14 cellular contexts compared by ENCODE assay signal in genomic region chr21:35179990-35180557, GRCh38.
DNase-seq lines count a peak whose midpoint lies in the region; ATAC-seq, FAIRE-seq and TF ChIP-seq lines count a peak whose summit lies in the region.
"Had no signal": no experiment of that assay in that cellular context is flagged by ENCODE, and none has a peak within 500 bp of the region (broad histone marks: within the 10 kb centered on the region; RNA-seq: fewer than 3 reads in every experiment).

No MANE protein-coding gene starts in this region.

- FAIRE-seq in GM12891 (lab: Jason Lieb, UNC), result no peak
- FAIRE-seq: endometrium, islet of Langerhans had no signal

- 64 to 78% methylated on average over 1 of the region's 1 CpG for WGBS in upper lobe of left lung, 2 donors

- TF ChIP-seq EP300 in upper lobe of left lung (IDR thresholded peaks at IDR 0.05), result no peak

- no peaks in the 10 kb centered on the region for H3K4me1 ChIP-seq in upper lobe of left lung

- H3K9me3 ChIP-seq in AG04450 (ENCODE audit: control insufficient read depth, insufficient read depth, low read length) (no peaks in the 10 kb centered on the region; the same call in 1 of the 2 replicates), upper lobe of left lung (no peaks in the 10 kb centered on the region)

- CTCF ChIA-PET in AG04450 (lab: Charles Lee), result no interaction called here

- DNase-seq in AG04450 (ENCODE audit: low read depth, low spot score) (peak; percentile 62), EH (ENCODE audit: low read depth) (peak; percentile 81), RPMI7951 (ENCODE audit: low read depth) (peak; percentile 93), fibroblast of the aortic adventitia (ENCODE audit: low read depth) (peak; percentile 82), NCI-H1436 treated with DMSO at 0.1 percent for 48 hours (lab: John Stamatoyannopoulos, UW) (no peak), GM12891 (ENCODE audit: insufficient read length, low spot score) (no peak), upper lobe of left lung (no peak)
- no peak for DNase-seq in stimulated activated CD4-positive, alpha-beta T cell treated with anti-CD3 and anti-CD28 coated beads, Interleukin-4, amount 100 ng/mL, for 24 hours
- DNase-seq: activated CD4-positive, alpha-beta T cell treated with anti-CD3 and anti-CD28 coated beads, Interleukin-2, amount 50 U/mL, for 1 hour; CD8-positive, alpha-beta T cell; NCI-H2171 treated with DMSO at 0.1 percent for 48 hours; stimulated activated CD4-positive, alpha-beta T cell treated with anti-CD3 and anti-CD28 coated beads, Interleukin-15, amount 100 ng/mL, for 24 hours had no signal

- no peaks in the 10 kb centered on the region for H3K36me3 ChIP-seq in upper lobe of left lung

- no peak for TF ChIP-seq CTCF in AG04450 (IDR thresholded peaks at IDR 0.05; ENCODE audit: low read depth, low read length)
- TF ChIP-seq CTCF in fibroblast of the aortic adventitia (IDR thresholded peaks at IDR 0.05; ENCODE audit: insufficient read depth, low read length), result no peak
- TF ChIP-seq CTCF in upper lobe of left lung (IDR thresholded peaks at IDR 0.05), result no peak

- H3K27ac ChIP-seq in AG04450 (ENCODE audit: low read depth, low read length) (no peak overlapping the region), upper lobe of left lung (no peak overlapping the region)

- H3K27me3 ChIP-seq in AG04450 (ENCODE audit: control insufficient read depth, insufficient read depth, low read length), result no peaks in the 10 kb centered on the region
- H3K27me3 ChIP-seq in upper lobe of left lung, result no peaks in the 10 kb centered on the region

- TF ChIP-seq POLR2A in GM12891 (IDR thresholded peaks at IDR 0.05; ENCODE audit: low read depth, low read length) (no peak), upper lobe of left lung (IDR thresholded peaks at IDR 0.05) (no peak)

- POLR2A ChIA-PET in AG04450 (lab: Yijun Ruan, JAX), result no interaction called here

- ATAC-seq in upper lobe of left lung (ENCODE audit: low FRiP score in 2 of 2), result no peak
- ATAC-seq: CD8-positive, alpha-beta T cell had no signal

- H3K4me3 ChIP-seq in AG04450 (ENCODE audit: low read depth, low read length) (no peak overlapping the region), fibroblast of the aortic adventitia (ENCODE audit: low read depth, low read length) (no peak overlapping the region), upper lobe of left lung (no peak overlapping the region)

TF ChIP-seq in GM12891, 5 proteins besides CTCF, POLR2A, EP300 and RAD21:
- no peak for TF ChIP-seq SPI1 (IDR thresholded peaks at IDR 0.05; ENCODE audit: low read depth, low read length)
- TF ChIP-seq POU2F2 (IDR thresholded peaks at IDR 0.05; ENCODE audit: low read depth, low read length), result no peak
- no peak for TF ChIP-seq TAF1 (IDR thresholded peaks at IDR 0.05; ENCODE audit: low read depth, low read length)
- TF ChIP-seq PAX5 (IDR thresholded peaks at IDR 0.05; ENCODE audit: insufficient read depth, low read length, severe bottlenecking), result no peak
- no peak for TF ChIP-seq POLR2AphosphoS5 (IDR thresholded peaks at IDR 0.05; ENCODE audit: low read depth, low read length)

Comparison
In these comparisons a context has a peak if more than half of its experiments do, and no peak if none do; other contexts are left out.
1. DNase-seq: peak in AG04450 (single experiment), EH (single experiment), RPMI7951 (single experiment) and fibroblast of the aortic adventitia (single experiment); none in NCI-H1436 treated with DMSO at 0.1 percent for 48 hours (single experiment), stimulated activated CD4-positive, alpha-beta T cell treated with anti-CD3 and anti-CD28 coated beads, Interleukin-4, amount 100 ng/mL, for 24 hours (single experiment), GM12891 (single experiment) and upper lobe of left lung (0 of 2).